Comparison of ENCODE assay signal across 27 cellular contexts in genomic region chr5:55459572-55459971, GRCh38.
"Had no signal": no experiment of that assay in that cellular context is flagged by ENCODE, and none has a peak within 500 bp of the region (broad histone marks: within the 10 kb centered on the region; RNA-seq: fewer than 3 reads in every experiment).

No MANE protein-coding gene starts in this region.

- H3K9me3 Mint-ChIP-seq: activated CD4-positive, alpha-beta memory T cell treated with anti-CD3 and anti-CD28 coated beads, Interleukin-2, amount 10 ng/mL, durations not matched to agents 7 days and 5 days; activated CD4-positive, alpha-beta T cell treated with anti-CD3 and anti-CD28 coated beads, Interleukin-2, amount 10 ng/mL, durations not matched to agents 7 days and 5 days; activated naive CD4-positive, alpha-beta T cell treated with anti-CD3 and anti-CD28 coated beads, Interleukin-2, amount 10 ng/mL, durations not matched to agents 7 days and 5 days; activated naive CD4-positive, alpha-beta T cell treated with anti-CD3 and anti-CD28 coated beads, Interleukin-2, amount 50 U/mL, for 72 hours; activated naive CD8-positive, alpha-beta T cell treated with anti-CD3 and anti-CD28 coated beads, Interleukin-2, amount 10 ng/mL, durations not matched to agents 7 days and 5 days; activated T-cell treated with anti-CD3 and anti-CD28 coated beads, Interleukin-2, amount 50 U/mL, for 24 hours; activated T-cell treated with anti-CD3 and anti-CD28 coated beads, Interleukin-2, amount 50 U/mL, for 72 hours; brain had no signal

- ATAC-seq: activated naive CD4-positive, alpha-beta T cell treated with anti-CD3 and anti-CD28 coated beads, Interleukin-2, amount 50 U/mL, for 72 hours; activated T-cell treated with anti-CD3 and anti-CD28 coated beads, Interleukin-2, amount 50 U/mL, for 72 hours; esophagus mucosa had no signal

- H3K4me1 Mint-ChIP-seq: activated CD4-positive, alpha-beta T cell treated with anti-CD3 and anti-CD28 coated beads, Interleukin-2, amount 10 ng/mL, durations not matched to agents 7 days and 5 days; activated naive CD4-positive, alpha-beta T cell treated with anti-CD3 and anti-CD28 coated beads, Interleukin-2, amount 10 ng/mL, durations not matched to agents 7 days and 5 days had no signal

- H3K27ac Mint-ChIP-seq: activated CD4-positive, alpha-beta memory T cell treated with anti-CD3 and anti-CD28 coated beads, Interleukin-2, amount 10 ng/mL, durations not matched to agents 7 days and 5 days; activated CD4-positive, alpha-beta T cell treated with anti-CD3 and anti-CD28 coated beads, Interleukin-2, amount 10 ng/mL, durations not matched to agents 7 days and 5 days; activated naive CD4-positive, alpha-beta T cell treated with anti-CD3 and anti-CD28 coated beads, Interleukin-2, amount 10 ng/mL, durations not matched to agents 7 days and 5 days; activated naive CD4-positive, alpha-beta T cell treated with anti-CD3 and anti-CD28 coated beads, Interleukin-2, amount 50 U/mL, for 72 hours; activated naive CD8-positive, alpha-beta T cell treated with anti-CD3 and anti-CD28 coated beads, Interleukin-2, amount 10 ng/mL, durations not matched to agents 7 days and 5 days; activated T-cell treated with anti-CD3 and anti-CD28 coated beads, Interleukin-2, amount 50 U/mL, for 24 hours; activated T-cell treated with anti-CD3 and anti-CD28 coated beads, Interleukin-2, amount 50 U/mL, for 72 hours; brain had no signal

- H3K4me3 Mint-ChIP-seq: activated CD4-positive, alpha-beta memory T cell treated with anti-CD3 and anti-CD28 coated beads, Interleukin-2, amount 10 ng/mL, durations not matched to agents 7 days and 5 days; activated CD4-positive, alpha-beta T cell treated with anti-CD3 and anti-CD28 coated beads, Interleukin-2, amount 10 ng/mL, durations not matched to agents 7 days and 5 days; activated naive CD4-positive, alpha-beta T cell treated with anti-CD3 and anti-CD28 coated beads, Interleukin-2, amount 10 ng/mL, durations not matched to agents 7 days and 5 days; activated naive CD8-positive, alpha-beta T cell treated with anti-CD3 and anti-CD28 coated beads, Interleukin-2, amount 10 ng/mL, durations not matched to agents 7 days and 5 days; activated T-cell treated with anti-CD3 and anti-CD28 coated beads, Interleukin-2, amount 50 U/mL, for 24 hours; activated T-cell treated with anti-CD3 and anti-CD28 coated beads, Interleukin-2, amount 50 U/mL, for 72 hours; brain had no signal

- H3K36me3 ChIP-seq: breast epithelium, cardiac muscle cell, colonic mucosa had no signal

- H3K27ac ChIP-seq: ascending aorta, breast epithelium, cardiac muscle cell, colonic mucosa had no signal

- H3K4me1 ChIP-seq: breast epithelium, colonic mucosa had no signal

- H3K27me3 ChIP-seq: ascending aorta, breast epithelium, cardiac muscle cell, colonic mucosa had no signal

- H3K4me3 ChIP-seq: ascending aorta, breast epithelium, cardiac muscle cell, colonic mucosa had no signal

- H3K36me3 Mint-ChIP-seq: activated naive CD4-positive, alpha-beta T cell treated with anti-CD3 and anti-CD28 coated beads, Interleukin-2, amount 50 U/mL, for 72 hours had no signal

- H3K27me3 Mint-ChIP-seq: activated CD4-positive, alpha-beta memory T cell treated with anti-CD3 and anti-CD28 coated beads, Interleukin-2, amount 10 ng/mL, durations not matched to agents 7 days and 5 days; activated CD4-positive, alpha-beta T cell treated with anti-CD3 and anti-CD28 coated beads, Interleukin-2, amount 10 ng/mL, durations not matched to agents 7 days and 5 days; activated naive CD4-positive, alpha-beta T cell treated with anti-CD3 and anti-CD28 coated beads, Interleukin-2, amount 10 ng/mL, durations not matched to agents 7 days and 5 days; activated naive CD8-positive, alpha-beta T cell treated with anti-CD3 and anti-CD28 coated beads, Interleukin-2, amount 10 ng/mL, durations not matched to agents 7 days and 5 days; activated T-cell treated with anti-CD3 and anti-CD28 coated beads, Interleukin-2, amount 50 U/mL, for 24 hours; brain had no signal

- DNase-seq: activated CD4-positive, alpha-beta memory T cell treated with anti-CD3 and anti-CD28 coated beads, Interleukin-2, amount 10 ng/mL, durations not matched to agents 7 days and 5 days; activated CD4-positive, alpha-beta T cell treated with anti-CD3 and anti-CD28 coated beads for 1 hour; activated CD4-positive, alpha-beta T cell treated with anti-CD3 and anti-CD28 coated beads for 4 hours; activated CD4-positive, alpha-beta T cell treated with anti-CD3 and anti-CD28 coated beads, Interleukin-2, amount 10 ng/mL, durations not matched to agents 7 days and 5 days; activated CD4-positive, alpha-beta T cell treated with anti-CD3 and anti-CD28 coated beads, Interleukin-2, amount 50 U/mL, for 4 hours; activated CD8-positive, alpha-beta memory T cell treated with anti-CD3 and anti-CD28 coated beads, Interleukin-2, amount 50 U/mL, for 48 hours; activated gamma-delta T cell; activated naive CD4-positive, alpha-beta T cell; activated naive CD4-positive, alpha-beta T cell treated with anti-CD3 and anti-CD28 coated beads, Interleukin-2, amount 10 ng/mL, durations not matched to agents 7 days and 5 days; activated naive CD8-positive, alpha-beta T cell treated with anti-CD3 and anti-CD28 coated beads, Interleukin-2, amount 10 ng/mL, durations not matched to agents 7 days and 5 days; activated T-cell treated with anti-CD3 and anti-CD28 coated beads for 4 hours; activated T-cell treated with anti-CD3 and anti-CD28 coated beads, Interleukin-2, amount 50 U/mL, for 24 hours; activated T-cell treated with anti-CD3 and anti-CD28 coated beads, Interleukin-2, amount 50 U/mL, for 72 hours; central memory CD4-positive, alpha-beta T cell; cerebellar nuclear complex; colonic mucosa; effector CD8-positive, alpha-beta T cell; foreskin fibroblast; head of caudate nucleus; T-helper 1 cell; T-helper 2 cell had no signal

- H3K9me3 ChIP-seq: ascending aorta, breast epithelium, colonic mucosa had no signal
